1 cellular context compared by ENCODE assay signal in genomic region chr7:155363852-155364600, GRCh38.
TF ChIP-seq lines count a peak whose summit lies in the region.

No MANE protein-coding gene starts in this region.

TF ChIP-seq in K562, 482 proteins besides CTCF, POLR2A, EP300 and RAD21 (continued from another document):
- TF ChIP-seq ZBTB40 (IDR thresholded peaks at IDR 0.05) (no peak), ZBTB40 (CRISPR knock-in tag; IDR thresholded peaks at IDR 0.05) (no peak), FOXJ3 (CRISPR knock-in tag; IDR thresholded peaks at IDR 0.05) (no peak), ZNF316 (IDR thresholded peaks at IDR 0.05) (no peak)
